16 cellular contexts compared by ENCODE assay signal in the genomic region with DNA sequence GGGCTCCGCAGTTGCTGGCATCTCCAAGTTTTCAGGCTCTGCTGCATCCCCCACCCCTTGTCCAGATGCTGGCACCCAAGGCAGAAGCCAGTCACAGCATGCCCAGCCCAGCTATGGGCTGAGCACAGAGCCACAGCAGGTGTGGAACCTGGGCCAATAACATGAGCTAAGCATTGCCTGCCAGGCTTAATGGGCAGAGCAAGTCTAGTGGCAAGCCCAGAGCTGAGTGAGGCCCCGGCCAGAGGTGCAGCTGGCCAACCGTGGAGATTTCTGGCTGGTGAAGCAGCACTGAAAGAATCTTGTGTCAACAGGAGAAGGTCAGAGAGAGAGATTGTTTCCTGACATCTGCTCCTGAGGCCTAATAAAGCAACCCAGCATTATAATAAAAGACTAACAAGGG.
DNase-seq lines count a peak whose midpoint lies in the region; FAIRE-seq and TF ChIP-seq lines count a peak whose summit lies in the region.
"Had no signal": no experiment of that assay in that cellular context is flagged by ENCODE, and none has a peak within 500 bp of the region (broad histone marks: within the 10 kb centered on the region; RNA-seq: fewer than 3 reads in every experiment).

No MANE protein-coding gene starts in this region.

- no peak overlapping the region for H3K4me3 ChIP-seq in choroid plexus epithelial cell (ENCODE audit: low read depth, low read length)
- H3K4me3 ChIP-seq: pancreas had no signal

- H3K4me1 Mint-ChIP-seq in T-helper 2 cell treated with Interferon-gamma antibody and Interleukin-4, amounts not matched to agents 5 μg/mL and 100 μg/mL, for 36 hours (ENCODE audit: low read depth) = no peaks in the 10 kb centered on the region
- H3K4me1 Mint-ChIP-seq: activated naive CD8-positive, alpha-beta T cell treated with anti-CD3 and anti-CD28 coated beads for 36 hours; endodermal cell; WTC11 had no signal

- TF ChIP-seq CTCF in choroid plexus epithelial cell (conservative IDR thresholded peaks at IDR 0.05; ENCODE audit: low read depth, low read length) = no peak

- peaks cover 53% of the 10 kb centered on the region for H3K9me3 Mint-ChIP-seq in T-helper 2 cell treated with Interferon-gamma antibody and Interleukin-4, amounts not matched to agents 5 μg/mL and 100 μg/mL, for 36 hours

- H3K4me3 Mint-ChIP-seq in T-helper 2 cell treated with Interferon-gamma antibody and Interleukin-4, amounts not matched to agents 5 μg/mL and 100 μg/mL, for 36 hours = no peak overlapping the region
- H3K4me3 Mint-ChIP-seq: activated naive CD8-positive, alpha-beta T cell treated with anti-CD3 and anti-CD28 coated beads for 36 hours; endodermal cell; WTC11 had no signal

- DNase-seq in DMS53 treated with DMSO at 0.1 percent for 48 hours (lab: John Stamatoyannopoulos, UW; ENCODE audit: unreplicated experiment) (peak; percentile 90), NCI-H2196 (lab: John Stamatoyannopoulos, UW; ENCODE audit: unreplicated experiment) (peak; percentile 73), choroid plexus epithelial cell (ENCODE audit: low read depth) (peak; percentile 11), activated gamma-delta T cell treated with Interleukin-2 at 50 U/mL for 16 hours (no peak), LoVo (ENCODE audit: low spot score) (no peak), GF-D8 (lab: John Stamatoyannopoulos, UW) (no peak)
- DNase-seq in T-helper 2 cell treated with Interferon-gamma antibody and Interleukin-4, amounts not matched to agents 5 μg/mL and 100 μg/mL, for 36 hours (ENCODE audit: low spot score) = no peak
- DNase-seq: activated CD8-positive, alpha-beta memory T cell treated with anti-CD3 and anti-CD28 coated beads, Interleukin-2, amount 50 U/mL, for 4 hours; activated naive CD8-positive, alpha-beta T cell treated with anti-CD3 and anti-CD28 coated beads for 36 hours; caudate nucleus; endodermal cell; NCI-H2107 had no signal

- no peak overlapping the region for H3K27ac Mint-ChIP-seq in T-helper 2 cell treated with Interferon-gamma antibody and Interleukin-4, amounts not matched to agents 5 μg/mL and 100 μg/mL, for 36 hours
- H3K27ac Mint-ChIP-seq: activated naive CD8-positive, alpha-beta T cell treated with anti-CD3 and anti-CD28 coated beads for 36 hours; endodermal cell; WTC11 had no signal

- peak; percentile 41 for FAIRE-seq in islet of Langerhans (lab: Jason Lieb, UNC)
- FAIRE-seq: keratinocyte, pancreas had no signal

- no peaks in the 10 kb centered on the region for H3K27me3 Mint-ChIP-seq in T-helper 2 cell treated with Interferon-gamma antibody and Interleukin-4, amounts not matched to agents 5 μg/mL and 100 μg/mL, for 36 hours (ENCODE audit: low read depth)
- H3K27me3 Mint-ChIP-seq: activated naive CD8-positive, alpha-beta T cell treated with anti-CD3 and anti-CD28 coated beads for 36 hours had no signal

- H3K36me3 Mint-ChIP-seq in T-helper 2 cell treated with Interferon-gamma antibody and Interleukin-4, amounts not matched to agents 5 μg/mL and 100 μg/mL, for 36 hours (ENCODE audit: low read depth) = peaks cover 2% of the 10 kb centered on the region

Comparison
In these comparisons a context has a peak if more than half of its experiments do, and no peak if none do; other contexts are left out.
1. DNase-seq: peak in DMS53 treated with DMSO at 0.1 percent for 48 hours (single experiment), NCI-H2196 (single experiment) and choroid plexus epithelial cell (single experiment); none in T-helper 2 cell treated with Interferon-gamma antibody and Interleukin-4, amounts not matched to agents 5 μg/mL and 100 μg/mL, for 36 hours (single experiment), activated gamma-delta T cell treated with Interleukin-2 at 50 U/mL for 16 hours (single experiment), LoVo (single experiment) and GF-D8 (single experiment).